Comparison of ENCODE assay signal across 8 cellular contexts in the genomic region with DNA sequence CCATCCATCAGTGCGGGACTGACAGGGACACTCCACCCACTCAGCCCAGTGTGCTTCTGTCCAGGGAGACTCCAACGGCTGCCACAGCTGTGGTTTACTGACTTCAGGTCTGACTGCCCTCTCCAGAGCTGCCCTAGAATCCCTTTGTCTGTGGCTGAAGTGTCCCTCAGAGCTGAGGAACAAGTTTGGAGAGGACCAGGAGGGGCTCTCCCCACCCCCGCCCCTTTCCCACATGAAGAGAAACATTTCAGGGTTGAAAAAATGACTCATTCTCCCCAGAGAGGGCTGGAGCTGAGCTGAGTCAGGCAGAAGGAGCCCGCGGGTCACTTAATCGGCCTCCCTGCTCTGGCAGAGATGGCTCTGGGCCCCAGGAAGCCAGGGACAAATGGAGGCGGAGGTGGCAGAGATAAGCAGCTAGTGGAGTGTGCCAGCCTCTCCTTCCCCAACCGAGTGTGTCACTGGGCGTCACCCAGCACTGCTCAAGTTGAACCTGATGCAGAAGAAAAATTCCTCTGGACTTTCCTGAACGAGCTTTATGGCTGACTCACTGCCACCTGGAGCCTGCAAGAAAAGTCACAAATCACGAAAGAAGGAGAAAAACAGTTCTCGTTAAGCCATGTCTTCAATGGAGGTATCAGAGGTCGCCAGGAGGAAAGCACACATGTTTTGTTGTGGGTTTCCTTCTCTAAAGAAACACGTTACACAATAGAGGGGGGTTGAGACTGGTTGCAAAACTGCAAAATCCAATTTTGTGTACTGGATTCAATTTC. TPM values are rescaled to one million over a fixed set of nuclear protein-coding genes. Genes with fewer than 3 reads are reported as not detected.
DNase-seq lines count a peak whose midpoint lies in the region; ATAC-seq, FAIRE-seq and TF ChIP-seq lines count a peak whose summit lies in the region.

No MANE protein-coding gene starts in this region.

- intact Hi-C loops in spleen (cut with DNase I; ENCODE audit: low total_unique reads), result no loop called here

- peak overlapping the region; percentile 94 to 98 for H3K27ac ChIP-seq in A549
- H3K27ac ChIP-seq in spleen, result peak overlapping the region; percentile 58 to 95 (median 88)

- WGBS in A549 (ENCODE audit: missing lambda C conversion rate), result 2% methylated on average over 13 of the region's 14 CpGs
- 7 to 12% (median 9%) methylated on average over 13 to 14 of the region's 14 CpGs for WGBS in spleen, 5 donors

- no peak for FAIRE-seq in A549 (lab: Jason Lieb, UNC)

- H3K27me3 ChIP-seq in spleen (replicated peaks in 1 of 7), result no peaks in the 10 kb centered on the region

- no peak; a peak in 2 of 5 replicates for TF ChIP-seq EP300 in A549 (IDR thresholded peaks at IDR 0.05)

- peak; percentile 78 to 79 for ATAC-seq in A549
- ATAC-seq in SK-N-SH treated with all-trans-retinoic acid at 6 μM for 48 hours, result peak; percentile 84
- no peak for ATAC-seq in HG03460 (IDR thresholded peaks at IDR 0.05; ENCODE audit: unreplicated experiment)
- no peak for ATAC-seq in GM19395 (IDR thresholded peaks at IDR 0.05; ENCODE audit: unreplicated experiment)

- CTCF ChIA-PET in A549 (lab: Yijun Ruan, JAX), result interaction anchor here (1.0 to 6.9 kb wide), 16 partner anchors 10 to 334 kb away, joined by 3 to 49 read pairs (median 6); no protein-coding TSS in a partner anchor

- peak overlapping the region; percentile 86 for H3K4me2 ChIP-seq in A549

- TF ChIP-seq CTCF in A549 (IDR thresholded peaks at IDR 0.05), result no peak
- no peak for TF ChIP-seq CTCF in spleen (IDR thresholded peaks at IDR 0.05 in 8 of 11, conservative IDR thresholded peaks at IDR 0.05 in 3 of 11)

- H3K4me1 ChIP-seq in A549, result peaks cover 88% of the 10 kb centered on the region
- peaks cover 42 to 92% (median 71%) of the 10 kb centered on the region in 6 donors for H3K4me1 ChIP-seq in spleen

- no peaks in the 10 kb centered on the region for H3K9me3 ChIP-seq in A549
- H3K9me3 ChIP-seq in spleen, result no peaks in the 10 kb centered on the region

- TF ChIP-seq RAD21 in A549 (conservative IDR thresholded peaks at IDR 0.05 in 1 of 2, IDR thresholded peaks at IDR 0.05 in 1 of 2), result peak in 1 of 2 experiments; percentile 22; a peak in 1 of 5 replicates

- TF ChIP-seq POLR2A in A549 (IDR thresholded peaks at IDR 0.05; ENCODE audit: low read length) (no peak), spleen (IDR thresholded peaks at IDR 0.05) (no peak)

- POLR2A ChIA-PET in A549 (lab: Yijun Ruan, JAX), result interaction anchor here (0.7 to 2.2 kb wide), 3 partner anchors 13 to 70 kb away, joined by 3 to 11 read pairs (median 4); no protein-coding TSS in a partner anchor

- H3K4me3 ChIP-seq in A549 (0 out of 3 replicates have a peak overlapping the region, but pooled peaks have one; percentile 12), spleen (peak overlapping the region in 1 of 8 donors; percentile 50)

- DNase-seq in A549 (ENCODE audit: low read depth in 1 of 2, low spot score in 1 of 2) (peak; percentile 75 to 77), HCEC 1CT (peak; percentile 80), hepatic stellate cell (ENCODE audit: low spot score) (peak; percentile 90), spleen (peak; percentile 89)
- peak; percentile 41 for DNase-seq in activated naive CD8-positive, alpha-beta T cell treated with anti-CD3 and anti-CD28 coated beads, Interleukin-2, amount 50 U/mL, for 16 hours (ENCODE audit: low read depth, low spot score)

- H3K36me3 ChIP-seq in spleen, result peaks cover 0 to 10% (median 0%) of the 10 kb centered on the region in 6 donors

TF ChIP-seq in A549, 52 proteins besides CTCF, POLR2A, EP300 and RAD21 (continues in another document):
- TF ChIP-seq TP53 (CRISPR knock-in tag; IDR thresholded peaks at IDR 0.05) (no peak), HOXA7 (CRISPR knock-in tag; IDR thresholded peaks at IDR 0.05) (no peak), MAFK (IDR thresholded peaks at IDR 0.05; ENCODE audit: partially characterized antibody) (peak; percentile 50), RCOR1 (IDR thresholded peaks at IDR 0.05; ENCODE audit: low read depth, low read length) (no peak), ESRRA (IDR thresholded peaks at IDR 0.05; ENCODE audit: borderline replicate concordance, low read length) (no peak), PHF8 (IDR thresholded peaks at IDR 0.05; ENCODE audit: borderline replicate concordance, low read depth) (no peak), CEBPB (IDR thresholded peaks at IDR 0.05) (peak; percentile 57 to 62; a peak in 3 of 4 replicates)
- TF ChIP-seq, protein P1, sequence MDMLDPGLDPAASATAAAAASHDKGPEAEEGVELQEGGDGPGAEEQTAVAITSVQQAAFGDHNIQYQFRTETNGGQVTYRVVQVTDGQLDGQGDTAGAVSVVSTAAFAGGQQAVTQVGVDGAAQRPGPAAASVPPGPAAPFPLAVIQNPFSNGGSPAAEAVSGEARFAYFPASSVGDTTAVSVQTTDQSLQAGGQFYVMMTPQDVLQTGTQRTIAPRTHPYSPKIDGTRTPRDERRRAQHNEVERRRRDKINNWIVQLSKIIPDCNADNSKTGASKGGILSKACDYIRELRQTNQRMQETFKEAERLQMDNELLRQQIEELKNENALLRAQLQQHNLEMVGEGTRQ (IDR thresholded peaks at IDR 0.05), result no peak
- TF ChIP-seq, protein P2, sequence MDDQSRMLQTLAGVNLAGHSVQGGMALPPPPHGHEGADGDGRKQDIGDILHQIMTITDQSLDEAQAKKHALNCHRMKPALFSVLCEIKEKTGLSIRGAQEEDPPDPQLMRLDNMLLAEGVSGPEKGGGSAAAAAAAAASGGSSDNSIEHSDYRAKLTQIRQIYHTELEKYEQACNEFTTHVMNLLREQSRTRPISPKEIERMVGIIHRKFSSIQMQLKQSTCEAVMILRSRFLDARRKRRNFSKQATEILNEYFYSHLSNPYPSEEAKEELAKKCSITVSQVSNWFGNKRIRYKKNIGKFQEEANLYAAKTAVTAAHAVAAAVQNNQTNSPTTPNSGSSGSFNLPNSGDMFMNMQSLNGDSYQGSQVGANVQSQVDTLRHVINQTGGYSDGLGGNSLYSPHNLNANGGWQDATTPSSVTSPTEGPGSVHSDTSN (IDR thresholded peaks at IDR 0.05), result no peak
- TF ChIP-seq, protein P3, sequence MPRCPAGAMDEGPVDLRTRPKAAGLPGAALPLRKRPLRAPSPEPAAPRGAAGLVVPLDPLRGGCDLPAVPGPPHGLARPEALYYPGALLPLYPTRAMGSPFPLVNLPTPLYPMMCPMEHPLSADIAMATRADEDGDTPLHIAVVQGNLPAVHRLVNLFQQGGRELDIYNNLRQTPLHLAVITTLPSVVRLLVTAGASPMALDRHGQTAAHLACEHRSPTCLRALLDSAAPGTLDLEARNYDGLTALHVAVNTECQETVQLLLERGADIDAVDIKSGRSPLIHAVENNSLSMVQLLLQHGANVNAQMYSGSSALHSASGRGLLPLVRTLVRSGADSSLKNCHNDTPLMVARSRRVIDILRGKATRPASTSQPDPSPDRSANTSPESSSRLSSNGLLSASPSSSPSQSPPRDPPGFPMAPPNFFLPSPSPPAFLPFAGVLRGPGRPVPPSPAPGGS (IDR thresholded peaks at IDR 0.05), result no peak

TF ChIP-seq in SK-N-SH treated with all-trans-retinoic acid at 6 μM for 48 hours, 23 proteins besides CTCF, POLR2A, EP300 and RAD21:
- TF ChIP-seq ZFP3 (CRISPR knock-in tag; IDR thresholded peaks at IDR 0.05) (0 out of 2 replicates have a peak, but pooled peaks have one; percentile 11), ISL1 (CRISPR knock-in tag; IDR thresholded peaks at IDR 0.05) (peak; percentile 23; the same call in 1 of the 2 replicates), TOX (CRISPR knock-in tag; IDR thresholded peaks at IDR 0.05; ENCODE audit: borderline replicate concordance) (no peak)
- TF ChIP-seq, protein P4, sequence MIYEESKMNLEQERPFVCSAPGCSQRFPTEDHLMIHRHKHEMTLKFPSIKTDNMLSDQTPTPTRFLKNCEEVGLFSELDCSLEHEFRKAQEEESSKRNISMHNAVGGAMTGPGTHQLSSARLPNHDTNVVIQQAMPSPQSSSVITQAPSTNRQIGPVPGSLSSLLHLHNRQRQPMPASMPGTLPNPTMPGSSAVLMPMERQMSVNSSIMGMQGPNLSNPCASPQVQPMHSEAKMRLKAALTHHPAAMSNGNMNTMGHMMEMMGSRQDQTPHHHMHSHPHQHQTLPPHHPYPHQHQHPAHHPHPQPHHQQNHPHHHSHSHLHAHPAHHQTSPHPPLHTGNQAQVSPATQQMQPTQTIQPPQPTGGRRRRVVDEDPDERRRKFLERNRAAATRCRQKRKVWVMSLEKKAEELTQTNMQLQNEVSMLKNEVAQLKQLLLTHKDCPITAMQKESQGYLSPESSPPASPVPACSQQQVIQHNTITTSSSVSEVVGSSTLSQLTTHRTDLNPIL (CRISPR knock-in tag; IDR thresholded peaks at IDR 0.05; ENCODE audit: low read depth), result peak; percentile 62; the same call in 1 of the 2 replicates
TF ChIP-seq in SK-N-SH treated with all-trans-retinoic acid at 6 μM for 48 hours: peak in this region for 3.

RNA-seq across cellular contexts. Expression of a gene that starts 34.3 kb away (rescaled TPM):
- polyA plus RNA-seq in A549 (2011; rRNA removed) (81.8 and 86.4 TPM in 2 replicates), A549 (2017; fragmentation: RNase III; extraction: RNeasy Plus Mini Kit Qiagen cat#74134 plus additional on column Dnase treatment) (40.5 to 53.2 TPM (median 45.7 TPM) in 3 replicates), spleen (10 to 100 TPM; 17.2 to 44.4 (median 24.1) TPM)
- polyA plus RNA-seq in A549 (2012; cell fraction: cytosol; rRNA removed), result 32.0 and 38.7 TPM in 2 replicates
- polyA plus RNA-seq in A549 (2012; cell fraction: nucleus; rRNA removed), result 55.8 and 74.0 TPM in 2 replicates
- 48.6 and 51.8 TPM in 2 replicates for polyA minus RNA-seq in A549 (2011; rRNA and poly(A)+ RNA removed)
- total RNA-seq in spleen, result 100 to 1,000 TPM in 5 of 7 donors, 10 to 100 TPM in 2; 95.3 to 142 (median 124) TPM

Comparison
In these comparisons a context has a peak if more than half of its experiments do, and no peak if none do; other contexts are left out.
1. ATAC-seq: peak in A549 (2 of 2) and SK-N-SH treated with all-trans-retinoic acid at 6 μM for 48 hours (single experiment); none in HG03460 (single experiment) and GM19395 (single experiment).
2. Peak in every context shown above with its lines, with median percentiles within 50 percentile points of each other: DNase-seq.